ENCODE assay signal across 25 cellular contexts in genomic region chr2:98078699-98079098, GRCh38. TPM values are rescaled to one million over a fixed set of nuclear protein-coding genes. Genes with fewer than 3 reads are reported as not detected.
DNase-seq lines count a peak whose midpoint lies in the region; ATAC-seq, FAIRE-seq and TF ChIP-seq lines count a peak whose summit lies in the region.
"Had no signal": no experiment of that assay in that cellular context is flagged by ENCODE, and none has a peak within 500 bp of the region (broad histone marks: within the 10 kb centered on the region; RNA-seq: fewer than 3 reads in every experiment).

No MANE protein-coding gene starts in this region.

- no peaks in the 10 kb centered on the region for H3K36me3 ChIP-seq in K562 (ENCODE audit: control insufficient read depth, insufficient read depth, low read length)
- H3K36me3 ChIP-seq: HAP-1 had no signal

- no peak for TF ChIP-seq POLR2A in K562 (conservative IDR thresholded peaks at IDR 0.05)

- no peak overlapping the region for H3K4me2 ChIP-seq in K562 (ENCODE audit: insufficient read depth, low read length)

- POLR2A ChIA-PET in K562 (lab: Yijun Ruan, JAX): no interaction called here

- in situ Hi-C loops in K562 (cut with MboI): no loop called here

- H3K27me3 ChIP-seq in K562 (ENCODE audit: control insufficient read depth in 2 of 2, insufficient read depth in 2 of 2, low read length in 2 of 2) (peaks cover 0 to 6% of the 10 kb centered on the region in 2 experiments; a peak in 3 of 5 replicates), dorsolateral prefrontal cortex (peaks cover 0 to 5% (median 0%) of the 10 kb centered on the region in 45 donors)

- no peaks in the 10 kb centered on the region for H3K79me2 ChIP-seq in K562 (ENCODE audit: control insufficient read depth, insufficient read depth, low read length)

- no peaks in the 10 kb centered on the region for H3K4me1 ChIP-seq in K562 (replicated peaks in 1 of 2; ENCODE audit: control insufficient read depth in 2 of 2, insufficient read depth in 2 of 2, low read length in 2 of 2)
- H3K4me1 ChIP-seq: HAP-1 had no signal

- no peak overlapping the region for H3K9ac ChIP-seq in K562 (ENCODE audit: insufficient read depth in 1 of 2, low read depth in 2 of 2, low read length in 2 of 2)
- H3K9ac ChIP-seq: GM23248 had no signal

- intact Hi-C loops in K562 (cut with micrococcal nuclease): no loop called here
- intact Hi-C loops in sciatic nerve (cut with DNase I): no loop called here
- intact Hi-C loops in dorsolateral prefrontal cortex (cut with DNase I): no loop called here

- no peak for FAIRE-seq in K562 (lab: Jason Lieb, UNC)
- FAIRE-seq: A204.1, GM12892, GM18507 had no signal

- H3K9me3 ChIP-seq in K562 (replicated peaks; ENCODE audit: control insufficient read depth, insufficient read depth, low read depth, low read length): no peaks in the 10 kb centered on the region

- ATAC-seq in K562 (no peak), sciatic nerve (no peak)
- ATAC-seq: CD8-positive, alpha-beta T cell had no signal

- TF ChIP-seq RAD21 in K562 (CRISPR knock-in tag; conservative IDR thresholded peaks at IDR 0.05 in 1 of 2, IDR thresholded peaks at IDR 0.05 in 1 of 2): no peak

- DNase-seq in Ammon's horn (ENCODE audit: low spot score) (peak; percentile 11), CD1c-positive myeloid dendritic cell (ENCODE audit: extremely low spot score) (peak; percentile 54), SKM-1 (lab: John Stamatoyannopoulos, UW; ENCODE audit: unreplicated experiment) (peak; percentile 8), K562 (ENCODE audit: extremely low read depth in 1 of 4, low spot score in 3 of 4) (no peak), sciatic nerve (ENCODE audit: low spot score) (no peak), NCI-H2171 (lab: John Stamatoyannopoulos, UW) (no peak), dorsolateral prefrontal cortex (no peak), NCI-H2081 treated with DMSO at 0.1 percent for 48 hours (lab: John Stamatoyannopoulos, UW) (no peak)
- DNase-seq: ACHN; Calu3; CD8-positive, alpha-beta T cell; DMS 273 treated with DMSO at 0.1 percent for 48 hours; DMS53; DND-41; EL; GM23248 had no signal

- TF ChIP-seq EP300 in K562 (IDR thresholded peaks at IDR 0.05; ENCODE audit: low read length): no peak

- no peak overlapping the region for H2AFZ ChIP-seq in K562 (ENCODE audit: low read depth, low read length)
- H2AFZ ChIP-seq: GM23248 had no signal

- no peak overlapping the region for H3K27ac ChIP-seq in K562 (ENCODE audit: extremely low read depth, low read depth, low read length)
- no peak overlapping the region for H3K27ac ChIP-seq in dorsolateral prefrontal cortex
- H3K27ac ChIP-seq: C4-2B, GM23248 had no signal

- CTCF ChIA-PET in K562 (lab: Yijun Ruan, JAX; ENCODE audit: low intra/inter-chr PET ratio): no interaction called here

- no peaks in the 10 kb centered on the region for H4K20me1 ChIP-seq in K562 (replicated peaks; ENCODE audit: control insufficient read depth, insufficient read depth, low read length)

- no peaks in the 10 kb centered on the region for H3K9me1 ChIP-seq in K562 (ENCODE audit: control insufficient read depth, insufficient read depth, low read length)

- no peak for TF ChIP-seq CTCF in K562 (IDR thresholded peaks at IDR 0.05 in 2 of 3, conservative IDR thresholded peaks at IDR 0.05 in 1 of 3; ENCODE audit: insufficient read depth in 2 of 3, low read depth in 1 of 3, low read length in 3 of 3)
- no peak for TF ChIP-seq CTCF in dorsolateral prefrontal cortex (IDR thresholded peaks at IDR 0.05 in 54 of 56, conservative IDR thresholded peaks at IDR 0.05 in 2 of 56; ENCODE audit: low read depth in 1 of 56, partially characterized antibody in 56 of 56)

- H3K4me3 ChIP-seq in K562: no peak overlapping the region
- H3K4me3 ChIP-seq in dorsolateral prefrontal cortex: no peak overlapping the region
- H3K4me3 ChIP-seq: GM23248, HAP-1 had no signal

- 0% methylated on average over 2 of the region's 2 CpGs for WGBS in K562 (ENCODE audit: insufficient coverage, low coverage, missing lambda C conversion rate)

- no TSS peak for BruUV-seq in K562 (replicated peaks; lab: Mats Ljungman, UMichigan)

TF ChIP-seq in K562, 482 proteins besides CTCF, POLR2A, EP300 and RAD21:
- TF ChIP-seq SPI1 (IDR thresholded peaks at IDR 0.05; ENCODE audit: borderline replicate concordance, low read depth, low read length): 0 out of 2 replicates have a peak, but pooled peaks have one; percentile 11
- TF ChIP-seq CBX8 (IDR thresholded peaks at IDR 0.05; ENCODE audit: borderline replicate concordance, extremely low read depth, low read depth, low read length, poor library complexity, severe bottlenecking): no peak

RNA-seq across cellular contexts. Expression of gene VWA3B, which starts 8.3 kb away (rescaled TPM):
- not detected in 2 replicates for total RNA-seq in K562 (2011; cell fraction: chromatin; rRNA removed; ENCODE audit: low replicate concordance)
- not detected in 2 replicates for total RNA-seq in K562 (2011; cell fraction: nucleolus; rRNA removed)
- total RNA-seq in K562 (2011; cell fraction: nucleoplasm; rRNA removed): not detected in 2 replicates
- not detected in 2 replicates for total RNA-seq in K562 (2014; rRNA removed)
- not detected in 2 replicates for total RNA-seq in K562 (2014; rRNA removed; fragmentation: Illumina TruSeq; extraction: Trizol)
- total RNA-seq in K562 (2015; rRNA removed; fragmentation: Illumina TruSeq; extraction: Trizol): not detected in 2 replicates
- not detected in 2 replicates for total RNA-seq in K562 (2021)
- not detected in 2 replicates for polyA plus RNA-seq in K562 (2011; rRNA removed)
- not detected in 2 replicates for polyA plus RNA-seq in K562 (2011; cell fraction: cytosol; rRNA removed)
- 0.35 TPM in 1 of 2 replicates, not detected in the other for polyA plus RNA-seq in K562 (2011; cell fraction: nucleus; rRNA removed)
- polyA plus RNA-seq in K562 (2012): not detected in 2 replicates
- not detected in 2 replicates for polyA plus RNA-seq in K562 (2014; fragmentation: Illumina TruSeq; extraction: Trizol)
- polyA plus RNA-seq in K562 (2014; fragmentation: Nextera tagmentation; extraction: Ambion mirVana): not detected
- polyA plus RNA-seq in K562 (2014; rRNA removed): not detected in 2 replicates
- not detected in 2 replicates for polyA minus RNA-seq in K562 (2011; rRNA and poly(A)+ RNA removed)
- not detected in 2 replicates for polyA minus RNA-seq in K562 (2011; cell fraction: cytosol; rRNA and poly(A)+ RNA removed)
- polyA minus RNA-seq in K562 (2011; cell fraction: nucleus; rRNA and poly(A)+ RNA removed): not detected in 2 replicates
- 0.80 TPM for total RNA-seq in sciatic nerve
- 1 to 10 TPM in 72 of 120 experiments, under 1 TPM in 46, not detected in 2; 0.20 to 5.0 (median 1.2) TPM for total RNA-seq in dorsolateral prefrontal cortex
- total RNA-seq: Calu3; CD8-positive, alpha-beta T cell; G401; GM23248; H4; HT-29 had no signal
- polyA plus RNA-seq: BJ, GM23248 had no signal

Comparison
In these comparisons a context has a peak if more than half of its experiments do, and no peak if none do; other contexts are left out.
1. DNase-seq: peak in Ammon's horn (single experiment), CD1c-positive myeloid dendritic cell (single experiment) and SKM-1 (single experiment); none in K562 (0 of 4), sciatic nerve (single experiment), NCI-H2171 (single experiment), dorsolateral prefrontal cortex (0 of 10) and NCI-H2081 treated with DMSO at 0.1 percent for 48 hours (single experiment).